ENCODE assay signal across 14 cellular contexts in genomic region chr9:77417570-77417969, GRCh38.
DNase-seq lines count a peak whose midpoint lies in the region; ATAC-seq and TF ChIP-seq lines count a peak whose summit lies in the region.
"Had no signal": no experiment of that assay in that cellular context is flagged by ENCODE, and none has a peak within 500 bp of the region (broad histone marks: within the 10 kb centered on the region; RNA-seq: fewer than 3 reads in every experiment).

No MANE protein-coding gene starts in this region.

- peak; percentile 36 for DNase-seq in DMS53 (lab: John Stamatoyannopoulos, UW)
- no peak for DNase-seq in DMS53 treated with DMSO at 0.1 percent for 48 hours (lab: John Stamatoyannopoulos, UW; ENCODE audit: unreplicated experiment)
- peak; percentile 77 for DNase-seq in SIG-M5 treated with dmso at 0.1 percent for 504 hours (lab: John Stamatoyannopoulos, UW; ENCODE audit: unreplicated experiment)
- peak; percentile 74 to 78 for DNase-seq in foreskin fibroblast
- no peak for DNase-seq in NCI-H1436 (lab: John Stamatoyannopoulos, UW)
- DNase-seq in NCI-H2107 (lab: John Stamatoyannopoulos, UW): no peak
- DNase-seq: activated T-cell treated with anti-CD3 and anti-CD28 coated beads, Interleukin-2, amount 50 U/mL, for 24 hours; cortex of kidney; NCI-H69; stimulated activated CD4-positive, alpha-beta T cell treated with anti-CD3 and anti-CD28 coated beads, Interleukin-1b, Interleukin-23, amount 100 ng/mL, for 48 hours had no signal

- H3K9me3 ChIP-seq in subcutaneous abdominal adipose tissue (ENCODE audit: control insufficient read depth in 5 of 5, low read length in 5 of 5): no peaks in the 10 kb centered on the region
- H3K9me3 ChIP-seq: thoracic aorta had no signal

- ATAC-seq in HG02798 (IDR thresholded peaks at IDR 0.05; ENCODE audit: poor library complexity, unreplicated experiment): no peak

- H3K4me3 ChIP-seq in foreskin fibroblast (ENCODE audit: low read depth in 1 of 2, low read length in 2 of 2): no peak overlapping the region
- H3K4me3 ChIP-seq in subcutaneous abdominal adipose tissue (ENCODE audit: low read depth in 1 of 5, low read length in 5 of 5): no peak overlapping the region
- H3K4me3 ChIP-seq: thoracic aorta had no signal

- H3K4me1 ChIP-seq in subcutaneous abdominal adipose tissue (ENCODE audit: control insufficient read depth in 5 of 5, insufficient read depth in 5 of 5, low read length in 5 of 5): peaks cover 0 to 7% (median 3%) of the 10 kb centered on the region in 5 donors

- peaks cover 0 to 4% (median 0%) of the 10 kb centered on the region in 5 donors for H3K36me3 ChIP-seq in subcutaneous abdominal adipose tissue (ENCODE audit: control insufficient read depth in 5 of 5, insufficient read depth in 5 of 5, low read length in 5 of 5)
- H3K36me3 ChIP-seq: thoracic aorta had no signal

- peak overlapping the region; percentile 56 for H3K27ac ChIP-seq in subcutaneous abdominal adipose tissue (ENCODE audit: low read depth, low read length)
- H3K27ac ChIP-seq: 22Rv1, thoracic aorta had no signal

- no peak for TF ChIP-seq CTCF in foreskin fibroblast (IDR thresholded peaks at IDR 0.05; ENCODE audit: low read depth, low read length)

- no peaks in the 10 kb centered on the region for H3K27me3 ChIP-seq in subcutaneous abdominal adipose tissue (ENCODE audit: control insufficient read depth in 5 of 5, insufficient read depth in 4 of 5, low read length in 5 of 5)

- H3K9ac ChIP-seq in subcutaneous abdominal adipose tissue (ENCODE audit: low read length in 5 of 5): no peak overlapping the region

Comparison
In these comparisons a context has a peak if more than half of its experiments do, and no peak if none do; other contexts are left out.
1. DNase-seq: peak in DMS53 (single experiment), SIG-M5 treated with dmso at 0.1 percent for 504 hours (single experiment) and foreskin fibroblast (2 of 2); none in DMS53 treated with DMSO at 0.1 percent for 48 hours (single experiment), NCI-H1436 (single experiment) and NCI-H2107 (single experiment).